ENCODE assay signal across 7 cellular contexts in the genomic region with DNA sequence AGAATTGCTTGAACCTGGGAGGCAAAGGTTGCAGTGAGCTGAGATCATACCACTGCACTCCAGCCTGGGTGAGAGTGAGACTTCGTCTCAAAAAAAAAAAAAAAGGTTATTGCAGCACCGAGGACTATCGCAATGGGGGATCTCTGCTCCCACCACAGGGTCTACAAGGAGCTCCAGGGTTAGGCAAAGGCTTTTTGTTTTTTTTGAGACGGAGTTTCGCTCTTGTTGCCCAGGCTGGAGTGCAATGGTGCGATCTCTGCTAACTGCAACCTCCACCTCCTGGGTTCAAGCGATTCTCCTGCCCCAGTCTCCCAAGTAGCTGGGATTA. TPM values are rescaled to one million over a fixed set of nuclear protein-coding genes. Genes with fewer than 3 reads are reported as not detected.
DNase-seq lines count a peak whose midpoint lies in the region; ATAC-seq and TF ChIP-seq lines count a peak whose summit lies in the region.
"Not testable (repeated sequence)": the region's sequence is repeated elsewhere in the genome, so short reads cannot be mapped to it uniquely, and the experiment has no call there.

No MANE protein-coding gene starts in this region.

- not testable (repeated sequence) for ATAC-seq in T-helper 17 cell; activated naive CD8-positive, alpha-beta T cell treated with anti-CD3 and anti-CD28 coated beads, Interleukin-2, amount 10 ng/mL, durations not matched to agents 7 days and 5 days (ENCODE audit: low read depth); effector memory CD8-positive, alpha-beta T cell (replicated peaks)

- intact Hi-C loops in Caco-2 (cut with micrococcal nuclease; ENCODE audit: unreplicated experiment) = not testable (repeated sequence)

- H2AFZ ChIP-seq in Karpas-422 (ENCODE audit: low read length) = not testable (repeated sequence)

- H3K9ac ChIP-seq in Karpas-422 (ENCODE audit: low read length) = not testable (repeated sequence)

- not testable (repeated sequence) for H3K9me3 Mint-ChIP-seq in Caco-2 (ENCODE audit: unreplicated experiment); activated naive CD8-positive, alpha-beta T cell treated with anti-CD3 and anti-CD28 coated beads, Interleukin-2, amount 10 ng/mL, durations not matched to agents 7 days and 5 days; effector memory CD8-positive, alpha-beta T cell

- not testable (repeated sequence) for TF ChIP-seq CTCF in Caco-2 (IDR thresholded peaks at IDR 0.05; ENCODE audit: insufficient read depth in 1 of 2, low read depth in 1 of 2, low read length in 1 of 2, severe bottlenecking in 1 of 2, unreplicated experiment in 1 of 2)

- H4K20me1 ChIP-seq in Karpas-422 (ENCODE audit: insufficient read depth, low read depth, low read length) = peaks cover 37% of the 10 kb centered on the region

- H3K27me3 Mint-ChIP-seq in Caco-2 (ENCODE audit: insufficient read depth, unreplicated experiment); T-helper 17 cell; activated naive CD8-positive, alpha-beta T cell treated with anti-CD3 and anti-CD28 coated beads, Interleukin-2, amount 10 ng/mL, durations not matched to agents 7 days and 5 days; effector memory CD8-positive, alpha-beta T cell: not testable (repeated sequence)

- not testable (repeated sequence) for H3K9me3 ChIP-seq in Caco-2; Karpas-422 (ENCODE audit: low read length); T-helper 17 cell (ENCODE audit: control insufficient read depth, low read length, poor library complexity, severe bottlenecking)

- not testable (repeated sequence) for H3K36me3 ChIP-seq in Caco-2 (ENCODE audit: control insufficient read depth, insufficient read depth, low read length)
- H3K36me3 ChIP-seq in Karpas-422 (ENCODE audit: insufficient read depth, low read length) = peaks cover 40% of the 10 kb centered on the region

- H3K4me2 ChIP-seq in Karpas-422 (ENCODE audit: low read depth, low read length, poor library complexity, severe bottlenecking) = not testable (repeated sequence)

- peak overlapping the region; percentile 79 for H3K27ac Mint-ChIP-seq in Caco-2 (ENCODE audit: unreplicated experiment)
- H3K27ac Mint-ChIP-seq in T-helper 17 cell = peak overlapping the region; percentile 63
- H3K27ac Mint-ChIP-seq in activated naive CD8-positive, alpha-beta T cell treated with anti-CD3 and anti-CD28 coated beads, Interleukin-2, amount 10 ng/mL, durations not matched to agents 7 days and 5 days = peak overlapping the region; percentile 45
- peak overlapping the region; percentile 28 to 96 for H3K27ac Mint-ChIP-seq in effector memory CD8-positive, alpha-beta T cell

- H3K4me3 ChIP-seq in Caco-2 (ENCODE audit: low read depth, low read length); Karpas-422 (ENCODE audit: low read length): not testable (repeated sequence)

- peak overlapping the region; percentile 65; the same call in 1 of the 2 replicates for H3K27ac ChIP-seq in Karpas-422 (ENCODE audit: low read length)

- not testable (repeated sequence) for H3K4me3 Mint-ChIP-seq in Caco-2 (ENCODE audit: unreplicated experiment); T-helper 17 cell; activated naive CD8-positive, alpha-beta T cell treated with anti-CD3 and anti-CD28 coated beads, Interleukin-2, amount 10 ng/mL, durations not matched to agents 7 days and 5 days
- peak overlapping the region in 1 of 2 donors; percentile 63 for H3K4me3 Mint-ChIP-seq in effector memory CD8-positive, alpha-beta T cell

- not testable (repeated sequence) for H3K79me2 ChIP-seq in Karpas-422 (ENCODE audit: low read length)

- H3K9me2 ChIP-seq in Karpas-422 (replicated peaks; ENCODE audit: insufficient read depth, low read length) = not testable (repeated sequence)

- CTCF ChIA-PET in Caco-2 (lab: Charles Lee) = interaction anchor here (1.6 kb wide), 1 partner anchor 44 kb away, joined by 3 read pairs; no protein-coding TSS in a partner anchor

- BruUV-seq in Caco-2 (replicated peaks; lab: Mats Ljungman, UMichigan) = not testable (repeated sequence)

- POLR2A ChIA-PET in Caco-2 (lab: Charles Lee) = interaction anchor here (0.6 kb wide), 1 partner anchor 910 kb away, joined by 9 read pairs; no protein-coding TSS in a partner anchor
- POLR2A ChIA-PET in activated naive CD8-positive, alpha-beta T cell treated with anti-CD3 and anti-CD28 coated beads, Interleukin-2, amount 10 ng/mL, durations not matched to agents 7 days and 5 days (lab: Charles Lee) = interaction anchor here (1.1 kb wide), 1 partner anchor 21 kb away, joined by 4 read pairs; no protein-coding TSS in a partner anchor

- DNase-seq in Caco-2; Karpas-422; T-helper 17 cell; activated naive CD8-positive, alpha-beta T cell treated with anti-CD3 and anti-CD28 coated beads, Interleukin-2, amount 10 ng/mL, durations not matched to agents 7 days and 5 days; effector memory CD8-positive, alpha-beta T cell: not testable (repeated sequence)
- peak; percentile 5 for DNase-seq in activated T-cell treated with anti-CD3 and anti-CD28 coated beads for 4 hours
- peak; percentile 11 for DNase-seq in stimulated activated CD4-positive, alpha-beta T cell treated with anti-CD3 and anti-CD28 coated beads, Interleukin-2, amount 100 ng/mL, for 4 hours (ENCODE audit: low read depth)

- H3K36me3 Mint-ChIP-seq in Caco-2 (ENCODE audit: insufficient read depth, unreplicated experiment) = peaks cover 97% of the 10 kb centered on the region
- not testable (repeated sequence) for H3K36me3 Mint-ChIP-seq in T-helper 17 cell (ENCODE audit: low read depth); activated naive CD8-positive, alpha-beta T cell treated with anti-CD3 and anti-CD28 coated beads, Interleukin-2, amount 10 ng/mL, durations not matched to agents 7 days and 5 days
- H3K36me3 Mint-ChIP-seq in effector memory CD8-positive, alpha-beta T cell (ENCODE audit: insufficient read depth) = peaks cover 100% of the 10 kb centered on the region

- peaks cover 27% of the 10 kb centered on the region for H3K4me1 Mint-ChIP-seq in Caco-2 (ENCODE audit: low read depth, unreplicated experiment)
- not testable (repeated sequence) for H3K4me1 Mint-ChIP-seq in T-helper 17 cell; activated naive CD8-positive, alpha-beta T cell treated with anti-CD3 and anti-CD28 coated beads, Interleukin-2, amount 10 ng/mL, durations not matched to agents 7 days and 5 days; effector memory CD8-positive, alpha-beta T cell (ENCODE audit: low read depth in 2 of 2)

- H3K4me1 ChIP-seq in Caco-2 = peaks cover 48% of the 10 kb centered on the region
- peaks cover 68% of the 10 kb centered on the region for H3K4me1 ChIP-seq in Karpas-422 (ENCODE audit: low read length)

- H3K27me3 ChIP-seq in Caco-2 (replicated peaks; ENCODE audit: control insufficient read depth, insufficient read depth, low read length); Karpas-422 (ENCODE audit: low read length): not testable (repeated sequence)

RNA-seq across cellular contexts. Expression of a gene that starts 41.8 kb away (rescaled TPM):
- 495 and 534 TPM in 2 replicates for total RNA-seq in Caco-2 (2022)
- 163 and 177 TPM in 2 replicates for total RNA-seq in Karpas-422 (2014; rRNA removed; shearing (Covaris generic); ENCODE audit: low replicate concordance)
- 10 to 100 TPM; 50.4 to 53.9 TPM for total RNA-seq in T-helper 17 cell
- total RNA-seq in activated naive CD8-positive, alpha-beta T cell treated with anti-CD3 and anti-CD28 coated beads, Interleukin-2, amount 10 ng/mL, durations not matched to agents 7 days and 5 days = 10 to 100 TPM; 59.2 to 63.9 TPM
